ENCODE assay signal across 8 cellular contexts in genomic region chr1:149888160-149888998, GRCh38. TPM values are rescaled to one million over a fixed set of nuclear protein-coding genes. Genes with fewer than 3 reads are reported as not detected.
A peak's percentile ranks its signal among the peaks of the same experiment; 100 is the strongest.
DNase-seq lines count a peak whose midpoint lies in the region; ATAC-seq, FAIRE-seq and TF ChIP-seq lines count a peak whose summit lies in the region.

No MANE protein-coding gene starts in this region.

- in situ Hi-C loops in G401 (cut with HindIII; ENCODE audit: low sequenced_read_pairs) = loop anchor here (25.0 kb wide), 1 partner anchor 174 kb away; the partner anchor contains the start of gene VPS45

- no peaks in the 10 kb centered on the region for H3K9me3 Mint-ChIP-seq in HFFc6
- H3K9me3 Mint-ChIP-seq in activated naive CD8-positive, alpha-beta T cell treated with anti-CD3 and anti-CD28 coated beads, Interleukin-2, amount 50 U/mL, for 24 hours = no peaks in the 10 kb centered on the region

- H3K27me3 ChIP-seq in left ventricle myocardium inferior (ENCODE audit: low read depth) = no peaks in the 10 kb centered on the region
- H3K27me3 ChIP-seq in prostate gland (replicated peaks; ENCODE audit: insufficient read depth) = no peaks in the 10 kb centered on the region

- TF ChIP-seq POLR2A in prostate gland (IDR thresholded peaks at IDR 0.05) = peak; percentile 75

- H3K36me3 ChIP-seq in left ventricle myocardium inferior = no peaks in the 10 kb centered on the region
- no peaks in the 10 kb centered on the region for H3K36me3 ChIP-seq in prostate gland

- DNase-seq in G401 (ENCODE audit: low spot score) (peak; percentile 89), HFFc6 (no peak), NCI-H1105 (lab: John Stamatoyannopoulos, UW) (peak; percentile 80), SKM-1 treated with dmso at 0.1 percent for 144 hours (lab: John Stamatoyannopoulos, UW; ENCODE audit: unreplicated experiment) (peak; percentile 98), left ventricle myocardium inferior (peak; percentile 76), prostate gland (ENCODE audit: low spot score) (peak; percentile 84), urothelium cell line (ENCODE audit: low spot score) (peak; percentile 76)
- DNase-seq in activated naive CD8-positive, alpha-beta T cell treated with anti-CD3 and anti-CD28 coated beads, Interleukin-2, amount 50 U/mL, for 24 hours = peak; percentile 86

- WGBS in prostate gland = under 1% methylated on average over 28 of the region's 28 CpGs

- H3K27me3 Mint-ChIP-seq in HFFc6 (ENCODE audit: insufficient read depth) = peaks cover 3% of the 10 kb centered on the region
- H3K27me3 Mint-ChIP-seq in activated naive CD8-positive, alpha-beta T cell treated with anti-CD3 and anti-CD28 coated beads, Interleukin-2, amount 50 U/mL, for 24 hours = no peaks in the 10 kb centered on the region

- ATAC-seq in activated naive CD8-positive, alpha-beta T cell treated with anti-CD3 and anti-CD28 coated beads, Interleukin-2, amount 50 U/mL, for 24 hours = peak; percentile 27

- TF ChIP-seq CTCF in HFFc6 (IDR thresholded peaks at IDR 0.05) (peak; percentile 77), left ventricle myocardium inferior (IDR thresholded peaks at IDR 0.05; ENCODE audit: borderline replicate concordance) (peak; percentile 59), prostate gland (IDR thresholded peaks at IDR 0.05) (peak; percentile 32 to 74 (median 64))

- H3K36me3 Mint-ChIP-seq in HFFc6 (ENCODE audit: low read depth) = no peaks in the 10 kb centered on the region
- H3K36me3 Mint-ChIP-seq in activated naive CD8-positive, alpha-beta T cell treated with anti-CD3 and anti-CD28 coated beads, Interleukin-2, amount 50 U/mL, for 24 hours (ENCODE audit: low read depth) = no peaks in the 10 kb centered on the region

- no peak for FAIRE-seq in urothelium cell line (lab: Jason Lieb, UNC)

- intact Hi-C loops in left ventricle myocardium inferior (cut with micrococcal nuclease) = no loop called here
- intact Hi-C loops in prostate gland (cut with DNase I) = no loop called here

- H3K27ac Mint-ChIP-seq in HFFc6 = no peak overlapping the region
- no peak overlapping the region for H3K27ac Mint-ChIP-seq in activated naive CD8-positive, alpha-beta T cell treated with anti-CD3 and anti-CD28 coated beads, Interleukin-2, amount 50 U/mL, for 24 hours

- H3K4me1 Mint-ChIP-seq in HFFc6 (ENCODE audit: low read depth) = no peaks in the 10 kb centered on the region; the same call in none of the 2 replicates
- peaks cover 9% of the 10 kb centered on the region for H3K4me1 Mint-ChIP-seq in activated naive CD8-positive, alpha-beta T cell treated with anti-CD3 and anti-CD28 coated beads, Interleukin-2, amount 50 U/mL, for 24 hours

- H3K9me3 ChIP-seq in left ventricle myocardium inferior (replicated peaks) = no peaks in the 10 kb centered on the region
- H3K9me3 ChIP-seq in prostate gland = no peaks in the 10 kb centered on the region

- H3K27ac ChIP-seq in left ventricle myocardium inferior (replicated peaks) = peak overlapping the region; percentile 98
- peak overlapping the region; percentile 99 for H3K27ac ChIP-seq in prostate gland

- H3K4me3 ChIP-seq in left ventricle myocardium inferior (peak overlapping the region; percentile 77), prostate gland (peak overlapping the region; percentile 42 to 81)

- H3K4me1 ChIP-seq in left ventricle myocardium inferior (peaks cover 49% of the 10 kb centered on the region), prostate gland (replicated peaks) (no peaks in the 10 kb centered on the region)

- H3K4me3 Mint-ChIP-seq in HFFc6 = no peak overlapping the region
- H3K4me3 Mint-ChIP-seq in activated naive CD8-positive, alpha-beta T cell treated with anti-CD3 and anti-CD28 coated beads, Interleukin-2, amount 50 U/mL, for 24 hours = no peak overlapping the region

RNA-seq across cellular contexts. Expression of gene BOLA1, which starts 11.0 kb away (rescaled TPM):
- total RNA-seq in G401 (2014; rRNA removed; shearing (Covaris generic)) = 2.0 TPM in 1 of 2 replicates, not detected in the other
- total RNA-seq in HFFc6 (2021; fragmentation: NEBNext Ultra II Directional; extraction: Animal tissue kit (Norgen Biotek cat#: 25700)) = 1 to 10 TPM; 5.3 to 8.9 (median 6.7) TPM
- total RNA-seq in left ventricle myocardium inferior = 19.4 TPM
- total RNA-seq in prostate gland = 10 to 100 TPM; 37.8 to 40.6 TPM

RNA-seq across cellular contexts. Expression of gene SV2A, which starts 29.3 kb away (rescaled TPM):
- 26.9 and 36.8 TPM in 2 replicates for total RNA-seq in G401 (2014; rRNA removed; shearing (Covaris generic))
- total RNA-seq in HFFc6 (2021; fragmentation: NEBNext Ultra II Directional; extraction: Animal tissue kit (Norgen Biotek cat#: 25700)) = 10 to 100 TPM; 16.1 to 28.5 (median 26.1) TPM
- total RNA-seq in left ventricle myocardium inferior = 0.44 TPM
- 1 to 10 TPM; 2.1 to 3.4 TPM for total RNA-seq in prostate gland

RNA-seq across cellular contexts. Expression of gene SF3B4, which starts 39.2 kb away (rescaled TPM):
- total RNA-seq in G401 (2014; rRNA removed; shearing (Covaris generic)) = 20.3 and 23.3 TPM in 2 replicates
- total RNA-seq in HFFc6 (2021; fragmentation: NEBNext Ultra II Directional; extraction: Animal tissue kit (Norgen Biotek cat#: 25700)) = 100 to 1,000 TPM in 3 of 6 experiments, 10 to 100 TPM in 3; 85.4 to 105 (median 101) TPM
- total RNA-seq in left ventricle myocardium inferior (25.3 TPM), prostate gland (10 to 100 TPM; 15.0 to 22.1 TPM)

RNA-seq across cellular contexts. Expression of gene MTMR11, which starts 48.3 kb away (rescaled TPM):
- 7.8 and 8.4 TPM in 2 replicates for total RNA-seq in G401 (2014; rRNA removed; shearing (Covaris generic))
- 10 to 100 TPM in 3 of 6 experiments, 1 to 10 TPM in 3; 6.1 to 11.5 (median 10.0) TPM for total RNA-seq in HFFc6 (2021; fragmentation: NEBNext Ultra II Directional; extraction: Animal tissue kit (Norgen Biotek cat#: 25700))
- total RNA-seq in left ventricle myocardium inferior (4.9 TPM), prostate gland (10 to 100 TPM in 1 of 2 donors, 1 to 10 TPM in 1; 2.6 to 25.5 TPM)
